ENCODE assay signal across 13 cellular contexts in genomic region chr1:176696109-176696508, GRCh38.
DNase-seq lines count a peak whose midpoint lies in the region; ATAC-seq and TF ChIP-seq lines count a peak whose summit lies in the region.
"Had no signal": no experiment of that assay in that cellular context is flagged by ENCODE, and none has a peak within 500 bp of the region (broad histone marks: within the 10 kb centered on the region; RNA-seq: fewer than 3 reads in every experiment).

No MANE protein-coding gene starts in this region.

- H3K27ac ChIP-seq in GM23248 (no peak overlapping the region), osteoblast (ENCODE audit: low read depth, low read length) (no peak overlapping the region)

- H3K9ac ChIP-seq in GM23248 = no peak overlapping the region

- H4K20me1 ChIP-seq in GM23248 (ENCODE audit: insufficient read depth) = no peaks in the 10 kb centered on the region
- no peaks in the 10 kb centered on the region for H4K20me1 ChIP-seq in osteoblast (ENCODE audit: insufficient read depth, low read length)

- H2AFZ ChIP-seq in GM23248 = no peak overlapping the region
- no peak overlapping the region for H2AFZ ChIP-seq in osteoblast (ENCODE audit: low read length)

- H3K4me3 ChIP-seq in GM23248 = no peak overlapping the region
- no peak overlapping the region for H3K4me3 ChIP-seq in choroid plexus epithelial cell (ENCODE audit: low read depth, low read length)
- no peak overlapping the region for H3K4me3 ChIP-seq in osteoblast (ENCODE audit: insufficient read depth, low read length)

- H3K79me2 ChIP-seq in GM23248 (ENCODE audit: insufficient read depth) (no peaks in the 10 kb centered on the region), osteoblast (ENCODE audit: insufficient read depth, low read length) (no peaks in the 10 kb centered on the region)

- H3K27me3 ChIP-seq in GM23248 (replicated peaks; ENCODE audit: insufficient read depth) (no peaks in the 10 kb centered on the region), osteoblast (ENCODE audit: insufficient read depth, low read length) (no peaks in the 10 kb centered on the region)

- no peak for TF ChIP-seq CTCF in choroid plexus epithelial cell (conservative IDR thresholded peaks at IDR 0.05; ENCODE audit: low read depth, low read length)
- no peak for TF ChIP-seq CTCF in osteoblast (IDR thresholded peaks at IDR 0.05; ENCODE audit: extremely low read depth, low read depth, low read length)
- TF ChIP-seq CTCF in chondrocyte (IDR thresholded peaks at IDR 0.05) = no peak

- H3K4me2 ChIP-seq in GM23248 (ENCODE audit: unreplicated experiment) = no peak overlapping the region
- no peak overlapping the region for H3K4me2 ChIP-seq in osteoblast (ENCODE audit: insufficient read depth, low read length)

- 54 to 59% methylated on average over 5 of the region's 5 CpGs for WGBS in GM23248 (ENCODE audit: low coverage in 1 of 2, low lambda C conversion rate in 2 of 2, missing lambda C conversion rate in 2 of 2), 2 experiments

- no peaks in the 10 kb centered on the region for H3K9me3 Mint-ChIP-seq in chondrocyte (ENCODE audit: low read depth)
- H3K9me3 Mint-ChIP-seq: activated T-helper 2 cell treated with anti-CD3 and anti-CD28 coated beads, Interferon-gamma antibody, Interleukin-2, Interleukin-4, amounts not matched to agents 10 μg/mL and 5 μg/mL and 100 μg/mL, durations not matched to agents 14 hours and 24 hours and 36 hours; stimulated activated naive CD8-positive, alpha-beta T cell treated with anti-CD3 and anti-CD28 coated beads, Interleukin-15, Interleukin-2, amounts not matched to agents 100 ng/mL and 50 ng/mL, for 24 hours had no signal

- H3K4me1 Mint-ChIP-seq in chondrocyte (ENCODE audit: low read depth) = no peaks in the 10 kb centered on the region

- H3K4me1 ChIP-seq in GM23248 (ENCODE audit: insufficient read depth) (no peaks in the 10 kb centered on the region), osteoblast (ENCODE audit: insufficient read depth, low read length) (no peaks in the 10 kb centered on the region)

- peaks cover 6% of the 10 kb centered on the region for H3K27me3 Mint-ChIP-seq in chondrocyte (ENCODE audit: low read depth)
- H3K27me3 Mint-ChIP-seq: stimulated activated naive CD8-positive, alpha-beta T cell treated with anti-CD3 and anti-CD28 coated beads, Interleukin-15, Interleukin-2, amounts not matched to agents 100 ng/mL and 50 ng/mL, for 24 hours had no signal

- DNase-seq in GM23248 = peak; percentile 26
- peak; percentile 98 for DNase-seq in NCI-H510A (lab: John Stamatoyannopoulos, UW)
- peak; percentile 5 for DNase-seq in choroid plexus epithelial cell (ENCODE audit: low read depth)
- DNase-seq in osteoblast (ENCODE audit: insufficient read length, low spot score, missing footprints) = peak; percentile 4
- no peak for DNase-seq in chondrocyte (ENCODE audit: low spot score)
- DNase-seq in NCI-H226 = no peak
- DNase-seq in middle frontal gyrus (ENCODE audit: extremely low spot score, low spot score) = no peak
- DNase-seq: dermis blood vessel endothelial cell, EL, NCI-H1048 had no signal

- H3K4me3 Mint-ChIP-seq in chondrocyte (ENCODE audit: unreplicated experiment) = no peak overlapping the region
- H3K4me3 Mint-ChIP-seq: stimulated activated naive CD8-positive, alpha-beta T cell treated with anti-CD3 and anti-CD28 coated beads, Interleukin-15, Interleukin-2, amounts not matched to agents 100 ng/mL and 50 ng/mL, for 24 hours had no signal

- H3K9me2 ChIP-seq in GM23248 (ENCODE audit: insufficient read depth) = no peaks in the 10 kb centered on the region

- no peak overlapping the region for H3K27ac Mint-ChIP-seq in chondrocyte (ENCODE audit: unreplicated experiment)
- H3K27ac Mint-ChIP-seq: activated T-helper 2 cell treated with anti-CD3 and anti-CD28 coated beads, Interferon-gamma antibody, Interleukin-2, Interleukin-4, amounts not matched to agents 10 μg/mL and 5 μg/mL and 100 μg/mL, durations not matched to agents 14 hours and 24 hours and 36 hours; stimulated activated naive CD8-positive, alpha-beta T cell treated with anti-CD3 and anti-CD28 coated beads, Interleukin-15, Interleukin-2, amounts not matched to agents 100 ng/mL and 50 ng/mL, for 24 hours had no signal

- H3K36me3 Mint-ChIP-seq in chondrocyte (ENCODE audit: low read depth) = no peaks in the 10 kb centered on the region

- H3K36me3 ChIP-seq in GM23248 (ENCODE audit: low read depth) (no peaks in the 10 kb centered on the region), osteoblast (ENCODE audit: insufficient read depth, low read length) (no peaks in the 10 kb centered on the region)

- in situ Hi-C loops in GM23248 (cut with MboI) = loop anchor here (10.0 kb wide), 1 partner anchor 141 kb away; no protein-coding TSS in a partner anchor

- no peaks in the 10 kb centered on the region for H3F3A ChIP-seq in GM23248 (ENCODE audit: insufficient read depth)

- ATAC-seq in GM21367 (IDR thresholded peaks at IDR 0.05; ENCODE audit: unreplicated experiment) = no peak

- H3K9me3 ChIP-seq in GM23248 (ENCODE audit: low read depth) = no peaks in the 10 kb centered on the region
- H3K9me3 ChIP-seq in osteoblast (ENCODE audit: low read depth, low read length) = no peaks in the 10 kb centered on the region

Comparison
In these comparisons a context has a peak if more than half of its experiments do, and no peak if none do; other contexts are left out.
1. DNase-seq: peak in GM23248 (single experiment), NCI-H510A (single experiment), choroid plexus epithelial cell (single experiment) and osteoblast (single experiment); none in chondrocyte (single experiment), NCI-H226 (single experiment) and middle frontal gyrus (single experiment).